ENCODE assay signal across 1 cellular context in the genomic region with DNA sequence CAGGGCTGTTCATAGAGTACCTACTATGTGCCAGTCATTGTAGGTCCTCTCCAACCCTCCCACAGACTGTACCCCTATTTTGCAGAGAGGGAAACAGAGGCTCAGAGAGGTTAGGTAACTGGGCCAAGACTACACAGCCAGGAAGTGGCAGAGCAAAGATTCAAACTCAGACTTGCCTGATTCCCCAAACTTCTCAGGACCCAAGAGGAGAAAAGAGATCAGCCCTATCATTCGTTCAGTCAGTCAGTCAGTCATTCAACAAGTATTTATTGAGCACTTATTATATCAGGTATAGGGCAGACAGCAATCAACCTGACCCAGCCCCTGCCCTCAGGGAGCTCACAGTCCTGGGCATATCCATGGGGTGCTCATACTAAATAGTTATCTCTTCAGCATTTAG.
TF ChIP-seq lines count a peak whose summit lies in the region.

No MANE protein-coding gene starts in this region.

TF ChIP-seq in K562, 482 proteins besides CTCF, POLR2A, EP300 and RAD21 (continued from another document):
- no peak for TF ChIP-seq ATF7 (IDR thresholded peaks at IDR 0.05)
TF ChIP-seq in K562: peak in this region for 7.
